ENCODE assay signal across 13 cellular contexts in the genomic region with DNA sequence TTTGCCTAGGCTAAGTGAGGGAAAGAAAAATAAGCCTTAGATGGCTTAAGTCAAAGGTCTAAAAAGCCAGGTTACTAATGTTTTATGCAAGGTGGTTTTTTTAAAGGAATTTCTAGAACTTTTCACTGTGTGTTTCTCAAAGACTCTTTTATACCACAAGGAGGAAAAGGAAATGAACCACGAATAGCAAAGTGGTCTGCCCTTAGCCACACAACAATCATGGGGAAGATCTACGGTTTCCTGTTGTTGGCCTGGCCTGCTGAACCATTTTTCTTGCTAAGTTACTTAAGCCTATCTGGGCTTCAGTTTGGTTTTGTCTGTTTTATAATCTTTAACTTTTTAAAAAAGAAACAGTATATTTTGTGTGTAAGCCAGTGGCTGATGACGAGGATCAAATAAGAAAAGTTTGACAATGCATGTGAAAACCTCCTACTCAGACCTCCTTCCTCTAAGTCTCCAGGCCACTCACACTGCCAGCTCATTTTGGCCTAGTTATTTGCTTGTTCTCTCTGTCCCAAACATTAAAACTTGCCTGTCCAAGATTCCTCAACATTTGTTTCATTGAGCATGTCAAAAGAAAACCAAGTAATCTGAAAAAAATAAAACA. TPM values are rescaled to one million over a fixed set of nuclear protein-coding genes. Genes with fewer than 3 reads are reported as not detected.
DNase-seq lines count a peak whose midpoint lies in the region; ATAC-seq and TF ChIP-seq lines count a peak whose summit lies in the region.
"Had no signal": no experiment of that assay in that cellular context is flagged by ENCODE, and none has a peak within 500 bp of the region (broad histone marks: within the 10 kb centered on the region; RNA-seq: fewer than 3 reads in every experiment).

No MANE protein-coding gene starts in this region.

- H3K4me1 ChIP-seq in BLaER1 treated with 17β-estradiol and CSF1 and Interleukin-3, amounts not matched to agents 10 nM and 100 nM = peaks cover 8 to 18% (median 14%) of the 10 kb centered on the region in 10 experiments; a peak in 19 of 20 replicates
- no peaks in the 10 kb centered on the region for H3K4me1 ChIP-seq in breast epithelium
- H3K4me1 ChIP-seq: tibial artery had no signal

- H3K36me3 ChIP-seq in BLaER1 treated with 17β-estradiol and CSF1 and Interleukin-3, amounts not matched to agents 10 nM and 100 nM = no peaks in the 10 kb centered on the region
- H3K36me3 ChIP-seq in breast epithelium = no peaks in the 10 kb centered on the region
- H3K36me3 ChIP-seq: tibial artery had no signal

- no peaks in the 10 kb centered on the region for H4K20me1 ChIP-seq in BLaER1 treated with 17β-estradiol and CSF1 and Interleukin-3, amounts not matched to agents 10 nM and 100 nM

- TF ChIP-seq POLR2A in breast epithelium (IDR thresholded peaks at IDR 0.05) = no peak

- no peak overlapping the region for H3K27ac Mint-ChIP-seq in activated naive CD8-positive, alpha-beta T cell

- no peak overlapping the region for H3K9ac ChIP-seq in BLaER1 treated with 17β-estradiol and CSF1 and Interleukin-3, amounts not matched to agents 10 nM and 100 nM

- peaks cover 37% of the 10 kb centered on the region for H3K27me3 Mint-ChIP-seq in activated naive CD8-positive, alpha-beta T cell

- H3K36me3 Mint-ChIP-seq in activated naive CD8-positive, alpha-beta T cell = no peaks in the 10 kb centered on the region

- intact Hi-C loops in breast epithelium (cut with DNase I; ENCODE audit: low total_unique reads) = no loop called here

- peaks cover 40% of the 10 kb centered on the region for H3K4me1 Mint-ChIP-seq in activated naive CD8-positive, alpha-beta T cell (ENCODE audit: low read depth)

- TF ChIP-seq CTCF in breast epithelium (IDR thresholded peaks at IDR 0.05) = no peak

- peaks cover 5 to 62% (median 24%) of the 10 kb centered on the region in 11 experiments; a peak in 15 of 22 replicates for H3K27me3 ChIP-seq in BLaER1 treated with 17β-estradiol and CSF1 and Interleukin-3, amounts not matched to agents 10 nM and 100 nM
- H3K27me3 ChIP-seq in breast epithelium = no peaks in the 10 kb centered on the region
- H3K27me3 ChIP-seq: tibial artery had no signal

- no peak for DNase-seq in breast epithelium (ENCODE audit: low spot score in 2 of 2)
- no peak for DNase-seq in HK-2 (ENCODE audit: unreplicated experiment)
- DNase-seq in NCI-H187 (lab: John Stamatoyannopoulos, UW) = no peak
- DNase-seq in substantia nigra (lab: John Stamatoyannopoulos, UW) = no peak
- DNase-seq: cortex of kidney; hippocampal formation; NCI-H1417 treated with DMSO at 0.1 percent for 48 hours; stimulated activated CD4-positive, alpha-beta T cell treated with anti-CD3 and anti-CD28 coated beads, Interleukin-2, amount 100 ng/mL, for 24 hours; tibial artery had no signal

- no peak overlapping the region for H3K27ac ChIP-seq in BLaER1 treated with 17β-estradiol and CSF1 and Interleukin-3, amounts not matched to agents 10 nM and 100 nM
- H3K27ac ChIP-seq in breast epithelium = no peak overlapping the region
- H3K27ac ChIP-seq in substantia nigra (ENCODE audit: low read depth, low read length, poor library complexity, severe bottlenecking) = no peak overlapping the region
- H3K27ac ChIP-seq: tibial artery had no signal

- ATAC-seq in GM19328 (IDR thresholded peaks at IDR 0.05; ENCODE audit: unreplicated experiment) (peak; percentile 46), HG03196 (IDR thresholded peaks at IDR 0.05; ENCODE audit: unreplicated experiment) (peak; percentile 74)

- no peak overlapping the region for H3K4me3 ChIP-seq in BLaER1 treated with 17β-estradiol and CSF1 and Interleukin-3, amounts not matched to agents 10 nM and 100 nM
- H3K4me3 ChIP-seq in breast epithelium = no peak overlapping the region
- H3K4me3 ChIP-seq: tibial artery had no signal

- peaks cover 0 to 10% (median 5%) of the 10 kb centered on the region in 11 experiments; a peak in 4 of 22 replicates for H3K9me3 ChIP-seq in BLaER1 treated with 17β-estradiol and CSF1 and Interleukin-3, amounts not matched to agents 10 nM and 100 nM (replicated peaks in 1 of 11)
- H3K9me3 ChIP-seq in breast epithelium = no peaks in the 10 kb centered on the region
- H3K9me3 ChIP-seq: tibial artery had no signal

- no peaks in the 10 kb centered on the region for H3K9me3 Mint-ChIP-seq in activated naive CD8-positive, alpha-beta T cell (ENCODE audit: low read depth)

- H3K4me3 Mint-ChIP-seq in activated naive CD8-positive, alpha-beta T cell = peak overlapping the region; percentile 39

- H3K4me2 ChIP-seq in BLaER1 treated with 17β-estradiol and CSF1 and Interleukin-3, amounts not matched to agents 10 nM and 100 nM = peak overlapping the region; percentile 9 to 73 (median 52); a peak in 20 of 22 replicates

RNA-seq across cellular contexts. Expression of a gene that starts 56.7 kb away (rescaled TPM):
- 10 to 100 TPM in 1 of 3 donors, 1 to 10 TPM in 2; 2.6 to 11.0 (median 2.8) TPM for total RNA-seq in breast epithelium
